8 cellular contexts compared by ENCODE assay signal in genomic region chr16:425740-426114, GRCh38. TPM values are rescaled to one million over a fixed set of nuclear protein-coding genes. Genes with fewer than 3 reads are reported as not detected.
DNase-seq lines count a peak whose midpoint lies in the region; ATAC-seq and TF ChIP-seq lines count a peak whose summit lies in the region.

No MANE protein-coding gene starts in this region.

- peaks cover 56% of the 10 kb centered on the region for H3K4me1 ChIP-seq in left ventricle myocardium inferior
- H3K4me1 ChIP-seq in spleen, result peaks cover 6 to 45% (median 33%) of the 10 kb centered on the region in 6 donors

- H3K9me3 ChIP-seq in left ventricle myocardium inferior (replicated peaks), result no peaks in the 10 kb centered on the region
- no peaks in the 10 kb centered on the region for H3K9me3 ChIP-seq in spleen

- intact Hi-C loops in activated CD4-positive, alpha-beta T cell treated with anti-CD3 and anti-CD28 coated beads, Interleukin-2, amount 10 ng/mL, durations not matched to agents 24 days and 14 days (cut with micrococcal nuclease), result loop anchor here (1.0 to 2.0 kb wide), 2 partner anchors 99 to 164 kb away; no protein-coding TSS in a partner anchor
- intact Hi-C loops in left ventricle myocardium inferior (cut with micrococcal nuclease), result no loop called here
- intact Hi-C loops in spleen (cut with DNase I; ENCODE audit: low total_unique reads), result loop anchor here (10.0 kb wide), 1 partner anchor 59 kb away; no protein-coding TSS in a partner anchor

- 0 to 1% (median 0%) methylated on average over 7 to 63 of the region's 63 CpGs for WGBS in spleen, 5 donors

- H3K36me3 ChIP-seq in left ventricle myocardium inferior (peaks cover 4% of the 10 kb centered on the region), spleen (peaks cover 0 to 9% (median 0%) of the 10 kb centered on the region in 6 donors)

- no peaks in the 10 kb centered on the region for H3K27me3 ChIP-seq in left ventricle myocardium inferior (ENCODE audit: low read depth)
- peaks cover 0 to 14% (median 0%) of the 10 kb centered on the region in 7 donors for H3K27me3 ChIP-seq in spleen (replicated peaks in 1 of 7)

- TF ChIP-seq POLR2A in spleen (IDR thresholded peaks at IDR 0.05), result no peak

- H3K36me3 Mint-ChIP-seq in activated CD4-positive, alpha-beta T cell treated with anti-CD3 and anti-CD28 coated beads, Interleukin-2, amount 10 ng/mL, durations not matched to agents 24 days and 14 days (ENCODE audit: low read depth), result peaks cover 8% of the 10 kb centered on the region

- H3K27ac Mint-ChIP-seq in activated CD4-positive, alpha-beta T cell treated with anti-CD3 and anti-CD28 coated beads, Interleukin-2, amount 10 ng/mL, durations not matched to agents 24 days and 14 days, result no peak overlapping the region

- peaks cover 25% of the 10 kb centered on the region for H3K4me1 Mint-ChIP-seq in activated CD4-positive, alpha-beta T cell treated with anti-CD3 and anti-CD28 coated beads, Interleukin-2, amount 10 ng/mL, durations not matched to agents 24 days and 14 days

- peak overlapping the region; percentile 76 for H3K4me3 ChIP-seq in left ventricle myocardium inferior
- H3K4me3 ChIP-seq in spleen, result peak overlapping the region; percentile 60 to 87 (median 78)

- peak; percentile 57 for DNase-seq in activated gamma-delta T cell (lab: John Stamatoyannopoulos, UW)
- DNase-seq in activated gamma-delta T cell treated with Interleukin-2 at 50 U/mL for 16 hours, result no peak
- no peak for DNase-seq in activated CD4-positive, alpha-beta T cell treated with anti-CD3 and anti-CD28 coated beads, Interleukin-2, amount 10 ng/mL, durations not matched to agents 24 days and 14 days
- DNase-seq in left ventricle myocardium inferior, result no peak
- DNase-seq in spleen, result no peak
- DNase-seq in ureter (ENCODE audit: low spot score), result no peak
- DNase-seq in NCI-H524 (lab: John Stamatoyannopoulos, UW), result no peak

- H3K27me3 Mint-ChIP-seq in activated CD4-positive, alpha-beta T cell treated with anti-CD3 and anti-CD28 coated beads, Interleukin-2, amount 10 ng/mL, durations not matched to agents 24 days and 14 days, result peaks cover 15% of the 10 kb centered on the region

- H3K9me3 Mint-ChIP-seq in activated CD4-positive, alpha-beta T cell treated with anti-CD3 and anti-CD28 coated beads, Interleukin-2, amount 10 ng/mL, durations not matched to agents 24 days and 14 days, result no peaks in the 10 kb centered on the region

- no peak for TF ChIP-seq CTCF in left ventricle myocardium inferior (IDR thresholded peaks at IDR 0.05; ENCODE audit: borderline replicate concordance)
- no peak for TF ChIP-seq CTCF in spleen (IDR thresholded peaks at IDR 0.05 in 8 of 11, conservative IDR thresholded peaks at IDR 0.05 in 3 of 11)

- ATAC-seq in HG03025 (IDR thresholded peaks at IDR 0.05; ENCODE audit: low FRiP score, unreplicated experiment), result peak; percentile 30

- peak overlapping the region; percentile 86 for H3K4me3 Mint-ChIP-seq in activated CD4-positive, alpha-beta T cell treated with anti-CD3 and anti-CD28 coated beads, Interleukin-2, amount 10 ng/mL, durations not matched to agents 24 days and 14 days

- H3K27ac ChIP-seq in left ventricle myocardium inferior (replicated peaks) (peak overlapping the region; percentile 97), spleen (peak overlapping the region; percentile 61 to 96 (median 90))

RNA-seq across cellular contexts. Expression of gene RAB11FIP3, which starts 0.3 kb away (rescaled TPM):
- total RNA-seq in activated CD4-positive, alpha-beta T cell treated with anti-CD3 and anti-CD28 coated beads, Interleukin-2, amount 10 ng/mL, durations not matched to agents 24 days and 14 days, result 40.2 and 40.5 TPM in 2 replicates
- 27.4 TPM for total RNA-seq in left ventricle myocardium inferior
- total RNA-seq in spleen, result 10 to 100 TPM; 33.8 to 52.7 (median 40.6) TPM
- polyA plus RNA-seq in spleen, result 10 to 100 TPM; 12.3 to 27.1 (median 14.3) TPM
- 42.0 TPM for total RNA-seq in ureter

RNA-seq across cellular contexts. Expression of gene DECR2, which starts 24.0 kb away (rescaled TPM):
- 17.6 and 18.5 TPM in 2 replicates for total RNA-seq in activated CD4-positive, alpha-beta T cell treated with anti-CD3 and anti-CD28 coated beads, Interleukin-2, amount 10 ng/mL, durations not matched to agents 24 days and 14 days
- total RNA-seq in left ventricle myocardium inferior (8.4 TPM), spleen (10 to 100 TPM in 5 of 7 donors, 1 to 10 TPM in 2; 8.9 to 14.8 (median 11.7) TPM), ureter (17.5 TPM)
- 10 to 100 TPM in 2 of 3 donors, 1 to 10 TPM in 1; 9.1 to 19.5 (median 14.1) TPM for polyA plus RNA-seq in spleen

RNA-seq across cellular contexts. Expression of gene NME4, which starts 28.7 kb away (rescaled TPM):
- 64.3 and 64.8 TPM in 2 replicates for total RNA-seq in activated CD4-positive, alpha-beta T cell treated with anti-CD3 and anti-CD28 coated beads, Interleukin-2, amount 10 ng/mL, durations not matched to agents 24 days and 14 days
- total RNA-seq in left ventricle myocardium inferior (101 TPM), spleen (10 to 100 TPM; 27.3 to 71.4 (median 50.0) TPM), ureter (121 TPM)
- 10 to 100 TPM; 43.4 to 75.8 (median 67.7) TPM for polyA plus RNA-seq in spleen

RNA-seq across cellular contexts. Expression of gene PGAP6, which starts 43.9 kb away (rescaled TPM):
- total RNA-seq in activated CD4-positive, alpha-beta T cell treated with anti-CD3 and anti-CD28 coated beads, Interleukin-2, amount 10 ng/mL, durations not matched to agents 24 days and 14 days, result 34.1 and 37.8 TPM in 2 replicates
- total RNA-seq in left ventricle myocardium inferior (30.4 TPM), spleen (10 to 100 TPM; 35.7 to 63.2 (median 51.0) TPM), ureter (37.6 TPM)
- polyA plus RNA-seq in spleen, result 10 to 100 TPM; 19.5 to 40.6 (median 32.2) TPM

RNA-seq across cellular contexts. Expression of gene MRPL28, which starts 55.4 kb away (rescaled TPM):
- 106 and 109 TPM in 2 replicates for total RNA-seq in activated CD4-positive, alpha-beta T cell treated with anti-CD3 and anti-CD28 coated beads, Interleukin-2, amount 10 ng/mL, durations not matched to agents 24 days and 14 days
- total RNA-seq in left ventricle myocardium inferior, result 76.1 TPM
- 10 to 100 TPM; 38.0 to 64.1 (median 48.0) TPM for total RNA-seq in spleen
- polyA plus RNA-seq in spleen, result 100 to 1,000 TPM in 1 of 3 donors, 10 to 100 TPM in 2; 85.0 to 108 (median 85.7) TPM
- total RNA-seq in ureter, result 56.6 TPM
